22 cellular contexts compared by ENCODE assay signal in the genomic region with DNA sequence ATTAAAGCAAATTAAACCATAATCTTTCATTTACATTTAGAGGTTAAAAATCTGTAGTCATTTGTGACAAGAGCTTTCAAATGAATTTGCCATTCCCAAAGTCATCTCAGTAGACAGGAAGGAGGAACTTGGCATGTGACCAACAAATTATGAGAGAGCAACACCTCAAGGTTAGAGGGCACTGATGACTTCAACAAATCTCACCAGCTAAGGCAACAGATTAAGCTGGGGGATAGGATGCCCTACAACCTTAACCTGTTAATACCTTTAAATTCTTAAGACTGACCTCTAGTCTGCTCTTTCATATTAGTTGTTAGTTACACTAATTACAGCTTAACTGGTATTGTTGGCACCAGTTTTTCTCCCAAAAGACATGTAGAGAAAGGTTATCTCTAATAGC. TPM values are rescaled to one million over a fixed set of nuclear protein-coding genes. Genes with fewer than 3 reads are reported as not detected.
DNase-seq lines count a peak whose midpoint lies in the region; ATAC-seq and TF ChIP-seq lines count a peak whose summit lies in the region.
"Had no signal": no experiment of that assay in that cellular context is flagged by ENCODE, and none has a peak within 500 bp of the region (broad histone marks: within the 10 kb centered on the region; RNA-seq: fewer than 3 reads in every experiment).

No MANE protein-coding gene starts in this region.

- TF ChIP-seq CTCF in HEK293 (tag by site-specific recombination; IDR thresholded peaks at IDR 0.05) (no peak), PC-3 (conservative IDR thresholded peaks at IDR 0.05; ENCODE audit: low read depth, low read length) (no peak), fibroblast of villous mesenchyme (IDR thresholded peaks at IDR 0.05; ENCODE audit: insufficient read depth, low read depth, low read length) (no peak)

- ATAC-seq in PC-3 (no peak), HG03045 (IDR thresholded peaks at IDR 0.05; ENCODE audit: unreplicated experiment) (no peak)
- no peak for ATAC-seq in activated T-cell treated with anti-CD3 and anti-CD28 coated beads, Interleukin-2, amount 50 U/mL, for 4 hours
- ATAC-seq in activated T-cell treated with anti-CD3 and anti-CD28 coated beads, Interleukin-2, amount 50 U/mL, for 72 hours (replicated peaks in 1 of 2), result no peak
- ATAC-seq: left lung, Panc1 had no signal

- no peaks in the 10 kb centered on the region for H4K20me1 ChIP-seq in PC-3 (ENCODE audit: low read length)
- H4K20me1 ChIP-seq: BLaER1 had no signal

- peaks cover 12% of the 10 kb centered on the region for H3K4me1 Mint-ChIP-seq in activated T-cell treated with anti-CD3 and anti-CD28 coated beads, Interleukin-2, amount 50 U/mL, for 4 hours (ENCODE audit: low read depth)
- H3K4me1 Mint-ChIP-seq in activated T-cell treated with anti-CD3 and anti-CD28 coated beads, Interleukin-2, amount 50 U/mL, for 72 hours (ENCODE audit: low read depth), result peaks cover 14% of the 10 kb centered on the region
- H3K4me1 Mint-ChIP-seq: activated B cell treated with CpG ODN at 0.5 μM for 24 hours had no signal

- no peak overlapping the region for H3K4me2 ChIP-seq in PC-3 (ENCODE audit: low read length)
- H3K4me2 ChIP-seq: BLaER1 had no signal

- H3K36me3 ChIP-seq in HEK293 (ENCODE audit: control insufficient read depth in 2 of 2, insufficient read depth in 1 of 2, low read length in 2 of 2), result no peaks in the 10 kb centered on the region
- no peaks in the 10 kb centered on the region for H3K36me3 ChIP-seq in PC-3 (ENCODE audit: low read depth, low read length)
- H3K36me3 ChIP-seq: BLaER1, esophagus muscularis mucosa, HAP-1, left lung had no signal

- in situ Hi-C loops in ACHN (cut with HindIII; ENCODE audit: low pct_ligation_motif_present, low pct_unique_long_range_greater_than_20kb, low sequenced_read_pairs), result no loop called here

- no peaks in the 10 kb centered on the region for H3K27me3 ChIP-seq in PC-3 (ENCODE audit: low read length)
- H3K27me3 ChIP-seq: BLaER1, esophagus muscularis mucosa, left lung had no signal

- CTCF ChIA-PET in HEK293 (lab: Yijun Ruan, JAX) (interaction anchor here (1.1 kb wide), 1 partner anchor 176 kb away, joined by 3 read pairs; no protein-coding TSS in a partner anchor), PC-3 (lab: Charles Lee) (interaction anchor here (0.7 kb wide), 1 partner anchor 60 kb away, joined by 4 read pairs; no protein-coding TSS in a partner anchor)

- DNase-seq in EH (ENCODE audit: low read depth), result peak; percentile 51
- peak; percentile 23 for DNase-seq in PC-3
- DNase-seq in fibroblast of villous mesenchyme (ENCODE audit: low read depth), result peak; percentile 14
- DNase-seq in ACHN, result no peak
- no peak for DNase-seq in activated T-cell treated with anti-CD3 and anti-CD28 coated beads, Interleukin-2, amount 50 U/mL, for 4 hours
- DNase-seq in activated T-cell treated with anti-CD3 and anti-CD28 coated beads, Interleukin-2, amount 50 U/mL, for 72 hours, result no peak
- DNase-seq: activated B cell treated with CpG ODN at 0.5 μM for 24 hours, activated gamma-delta T cell, anterior cingulate cortex, DND-41, hypothalamus, left lung, naive B cell, NCI-H446 treated with DMSO at 0.1 percent for 48 hours, SW 1271 had no signal

- H3F3A ChIP-seq in PC-3 (ENCODE audit: low read length, unreplicated experiment), result no peaks in the 10 kb centered on the region

- H3K4me1 ChIP-seq in HEK293 (ENCODE audit: control insufficient read depth, insufficient read depth, low read length) (peaks cover 25% of the 10 kb centered on the region), PC-3 (ENCODE audit: insufficient read depth, low read length) (no peaks in the 10 kb centered on the region)
- H3K4me1 ChIP-seq: BLaER1, esophagus muscularis mucosa, left lung had no signal

- H3K9me2 ChIP-seq in PC-3 (replicated peaks; ENCODE audit: low read length), result no peaks in the 10 kb centered on the region

- no peaks in the 10 kb centered on the region for H3K9me3 Mint-ChIP-seq in activated T-cell treated with anti-CD3 and anti-CD28 coated beads, Interleukin-2, amount 50 U/mL, for 4 hours
- H3K9me3 Mint-ChIP-seq in activated T-cell treated with anti-CD3 and anti-CD28 coated beads, Interleukin-2, amount 50 U/mL, for 72 hours, result no peaks in the 10 kb centered on the region
- H3K9me3 Mint-ChIP-seq: activated B cell treated with CpG ODN at 0.5 μM for 24 hours, naive B cell had no signal

- POLR2A ChIA-PET in HEK293 (lab: Yijun Ruan, JAX) (no interaction called here), PC-3 (lab: Charles Lee; ENCODE audit: unreplicated experiment) (no interaction called here)

- H2AFZ ChIP-seq in PC-3 (ENCODE audit: low read length), result no peak overlapping the region

- H3K27ac ChIP-seq in HEK293 (ENCODE audit: extremely low read depth, low read depth, low read length) (no peak overlapping the region), PC-3 (ENCODE audit: low read length) (no peak overlapping the region)
- H3K27ac ChIP-seq: BLaER1, coronary artery, esophagus muscularis mucosa, left lung had no signal

- H3K79me2 ChIP-seq in PC-3 (ENCODE audit: low read length), result no peaks in the 10 kb centered on the region

- H3K27me3 Mint-ChIP-seq in activated T-cell treated with anti-CD3 and anti-CD28 coated beads, Interleukin-2, amount 50 U/mL, for 4 hours (ENCODE audit: low read depth), result no peaks in the 10 kb centered on the region
- H3K27me3 Mint-ChIP-seq in activated T-cell treated with anti-CD3 and anti-CD28 coated beads, Interleukin-2, amount 50 U/mL, for 72 hours (ENCODE audit: low read depth), result no peaks in the 10 kb centered on the region
- H3K27me3 Mint-ChIP-seq: activated B cell treated with CpG ODN at 0.5 μM for 24 hours, naive B cell had no signal

- H3K9me3 ChIP-seq in HEK293 (ENCODE audit: control insufficient read depth, insufficient read depth, low read depth, low read length), result no peaks in the 10 kb centered on the region
- H3K9me3 ChIP-seq in PC-3 (ENCODE audit: low read length), result no peaks in the 10 kb centered on the region
- H3K9me3 ChIP-seq: BLaER1, esophagus muscularis mucosa, HAP-1, left lung had no signal

- H3K9ac ChIP-seq in PC-3 (ENCODE audit: low read length), result no peak overlapping the region
- H3K9ac ChIP-seq: BLaER1 had no signal

- no peak overlapping the region for H3K4me3 ChIP-seq in HEK293 (ENCODE audit: low read depth, low read length)
- no peak overlapping the region for H3K4me3 ChIP-seq in PC-3 (ENCODE audit: low read length)
- no peak overlapping the region for H3K4me3 ChIP-seq in fibroblast of villous mesenchyme (ENCODE audit: low read depth, low read length)
- H3K4me3 ChIP-seq: BLaER1, coronary artery, esophagus muscularis mucosa, HAP-1, left lung had no signal

- no TSS peak for BruUV-seq in PC-3 (replicated peaks; lab: Mats Ljungman, UMichigan)

- intact Hi-C loops in PC-3 (cut with micrococcal nuclease), result no loop called here

- H3K36me3 Mint-ChIP-seq in activated T-cell treated with anti-CD3 and anti-CD28 coated beads, Interleukin-2, amount 50 U/mL, for 4 hours (ENCODE audit: insufficient read depth), result peaks cover 3% of the 10 kb centered on the region
- H3K36me3 Mint-ChIP-seq in activated T-cell treated with anti-CD3 and anti-CD28 coated beads, Interleukin-2, amount 50 U/mL, for 72 hours (ENCODE audit: insufficient read depth in 2 of 2), result no peaks in the 10 kb centered on the region

- no peak overlapping the region for H3K27ac Mint-ChIP-seq in activated T-cell treated with anti-CD3 and anti-CD28 coated beads, Interleukin-2, amount 50 U/mL, for 72 hours
- H3K27ac Mint-ChIP-seq: activated B cell treated with CpG ODN at 0.5 μM for 24 hours, naive B cell had no signal

- H3K4me3 Mint-ChIP-seq in activated T-cell treated with anti-CD3 and anti-CD28 coated beads, Interleukin-2, amount 50 U/mL, for 4 hours, result no peak overlapping the region
- no peak overlapping the region for H3K4me3 Mint-ChIP-seq in activated T-cell treated with anti-CD3 and anti-CD28 coated beads, Interleukin-2, amount 50 U/mL, for 72 hours
- H3K4me3 Mint-ChIP-seq: activated B cell treated with CpG ODN at 0.5 μM for 24 hours, naive B cell had no signal

TF ChIP-seq in HEK293, 187 proteins besides CTCF, POLR2A, EP300 and RAD21 (continues in another document):
- TF ChIP-seq, protein P1, sequence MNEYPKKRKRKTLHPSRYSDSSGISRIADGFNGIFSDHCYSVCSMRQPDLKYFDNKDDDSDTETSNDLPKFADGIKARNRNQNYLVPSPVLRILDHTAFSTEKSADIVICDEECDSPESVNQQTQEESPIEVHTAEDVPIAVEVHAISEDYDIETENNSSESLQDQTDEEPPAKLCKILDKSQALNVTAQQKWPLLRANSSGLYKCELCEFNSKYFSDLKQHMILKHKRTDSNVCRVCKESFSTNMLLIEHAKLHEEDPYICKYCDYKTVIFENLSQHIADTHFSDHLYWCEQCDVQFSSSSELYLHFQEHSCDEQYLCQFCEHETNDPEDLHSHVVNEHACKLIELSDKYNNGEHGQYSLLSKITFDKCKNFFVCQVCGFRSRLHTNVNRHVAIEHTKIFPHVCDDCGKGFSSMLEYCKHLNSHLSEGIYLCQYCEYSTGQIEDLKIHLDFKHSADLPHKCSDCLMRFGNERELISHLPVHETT (tag by site-specific recombination; IDR thresholded peaks at IDR 0.05), result no peak
- TF ChIP-seq PRDM1 (tag by site-specific recombination; IDR thresholded peaks at IDR 0.05) (no peak), KLF7 (tag by site-specific recombination; IDR thresholded peaks at IDR 0.05; ENCODE audit: borderline replicate concordance) (no peak), SP7 (tag by site-specific recombination; IDR thresholded peaks at IDR 0.05) (0 out of 2 replicates have a peak, but pooled peaks have one; percentile 33), MEIS1 (CRISPR knock-in tag; IDR thresholded peaks at IDR 0.05; ENCODE audit: borderline replicate concordance) (no peak), ZBTB8A (tag by site-specific recombination; IDR thresholded peaks at IDR 0.05) (0 out of 2 replicates have a peak, but pooled peaks have one; percentile 5), SCRT2 (tag by site-specific recombination; IDR thresholded peaks at IDR 0.05) (peak; percentile 73), ZNF354C (tag by site-specific recombination; IDR thresholded peaks at IDR 0.05; ENCODE audit: borderline replicate concordance, low read depth) (no peak)
- TF ChIP-seq, protein P2, sequence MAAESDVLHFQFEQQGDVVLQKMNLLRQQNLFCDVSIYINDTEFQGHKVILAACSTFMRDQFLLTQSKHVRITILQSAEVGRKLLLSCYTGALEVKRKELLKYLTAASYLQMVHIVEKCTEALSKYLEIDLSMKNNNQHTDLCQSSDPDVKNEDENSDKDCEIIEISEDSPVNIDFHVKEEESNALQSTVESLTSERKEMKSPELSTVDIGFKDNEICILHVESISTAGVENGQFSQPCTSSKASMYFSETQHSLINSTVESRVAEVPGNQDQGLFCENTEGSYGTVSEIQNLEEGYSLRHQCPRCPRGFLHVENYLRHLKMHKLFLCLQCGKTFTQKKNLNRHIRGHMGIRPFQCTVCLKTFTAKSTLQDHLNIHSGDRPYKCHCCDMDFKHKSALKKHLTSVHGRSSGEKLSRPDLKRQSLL (tag by site-specific recombination; IDR thresholded peaks at IDR 0.05), result no peak

RNA-seq across cellular contexts. Expression of a gene that starts 18.4 kb away (rescaled TPM):
- total RNA-seq in PC-3 (2014; rRNA removed) (0.46 and 0.66 TPM in 2 replicates), fibroblast of villous mesenchyme (1.3 and 2.2 TPM in 2 replicates)
- total RNA-seq in activated T-cell treated with anti-CD3 and anti-CD28 coated beads, Interleukin-2, amount 50 U/mL, for 4 hours, result under 1 TPM; 0.27 to 0.30 (median 0.29) TPM
- under 1 TPM; 0.89 to 0.93 TPM for total RNA-seq in activated T-cell treated with anti-CD3 and anti-CD28 coated beads, Interleukin-2, amount 50 U/mL, for 72 hours

Comparison
In these comparisons a context has a peak if more than half of its experiments do, and no peak if none do; other contexts are left out.
1. DNase-seq: peak in EH (single experiment), PC-3 (single experiment) and fibroblast of villous mesenchyme (single experiment); none in ACHN (single experiment), activated T-cell treated with anti-CD3 and anti-CD28 coated beads, Interleukin-2, amount 50 U/mL, for 4 hours (single experiment) and activated T-cell treated with anti-CD3 and anti-CD28 coated beads, Interleukin-2, amount 50 U/mL, for 72 hours (0 of 2).